Comparison of ENCODE assay signal across 21 cellular contexts in the genomic region with DNA sequence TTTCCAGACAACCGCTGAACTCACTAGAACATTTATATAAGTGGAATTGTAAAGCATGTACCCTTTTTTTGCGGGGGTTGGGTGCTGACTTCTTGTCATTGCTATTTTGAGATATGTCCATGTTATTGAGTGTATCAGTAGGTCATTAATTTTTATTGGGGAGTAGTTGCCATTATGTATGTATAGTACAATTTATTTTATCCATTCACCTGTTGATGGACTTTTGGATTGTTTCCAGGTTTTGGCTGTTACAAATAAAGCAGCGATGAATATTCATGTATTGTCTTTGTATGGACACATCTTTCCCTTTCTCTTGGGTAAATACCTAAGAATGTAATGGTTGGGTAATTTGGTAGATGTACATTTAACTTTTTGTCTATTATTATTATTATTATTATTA.
"Had no signal": no experiment of that assay in that cellular context is flagged by ENCODE, and none has a peak within 500 bp of the region (broad histone marks: within the 10 kb centered on the region; RNA-seq: fewer than 3 reads in every experiment).

No MANE protein-coding gene starts in this region.

- FAIRE-seq: colon, kidney had no signal

- H3K9me3 ChIP-seq: esophagus squamous epithelium, left ventricle myocardium inferior, lower lobe of right lung, ovary, tibial artery, upper lobe of left lung, uterus had no signal

- H3K27ac ChIP-seq: esophagus squamous epithelium, left ventricle myocardium inferior, lower lobe of right lung, ovary, tibial artery, upper lobe of left lung, uterus had no signal

- H3K4me3 Mint-ChIP-seq: dendritic cell treated with granulocyte-macrophage colony-stimulating factor and Interleukin-4, amounts not matched to agents 40 ng/mL and 50 ng/mL, for 4 days; memory B cell; mesothelial cell of epicardium; stimulated activated effector memory CD8-positive, alpha-beta T cell treated with anti-CD3 and anti-CD28 coated beads, Interleukin-12 subunit alpha, Interleukin-12 subunit beta, amount 100 ng/mL, for 72 hours; stimulated activated naive CD8-positive, alpha-beta T cell treated with anti-CD3 and anti-CD28 coated beads, Interleukin-15, Interleukin-2, amounts not matched to agents 100 ng/mL and 50 ng/mL, for 24 hours had no signal

- ATAC-seq: effector memory CD8-positive, alpha-beta T cell; left cardiac atrium; lower lobe of right lung; right cardiac atrium; stimulated activated effector memory CD8-positive, alpha-beta T cell treated with anti-CD3 and anti-CD28 coated beads, Interleukin-12 subunit alpha, Interleukin-12 subunit beta, amount 100 ng/mL, for 72 hours had no signal

- H3K27ac Mint-ChIP-seq: dendritic cell treated with granulocyte-macrophage colony-stimulating factor and Interleukin-4, amounts not matched to agents 40 ng/mL and 50 ng/mL, for 4 days; memory B cell; mesothelial cell of epicardium had no signal

- H3K27me3 Mint-ChIP-seq: dendritic cell treated with granulocyte-macrophage colony-stimulating factor and Interleukin-4, amounts not matched to agents 40 ng/mL and 50 ng/mL, for 4 days; effector memory CD8-positive, alpha-beta T cell; memory B cell; stimulated activated naive CD8-positive, alpha-beta T cell treated with anti-CD3 and anti-CD28 coated beads, Interleukin-15, Interleukin-2, amounts not matched to agents 100 ng/mL and 50 ng/mL, for 24 hours had no signal

- H3K4me1 ChIP-seq: uterus had no signal

- DNase-seq: effector memory CD8-positive, alpha-beta T cell; esophagus squamous epithelium; foreskin fibroblast; kidney; left cardiac atrium; left ventricle myocardium inferior; lower lobe of right lung; nucleus accumbens; ovary; right cardiac atrium; stimulated activated CD4-positive, alpha-beta T cell treated with anti-CD3 and anti-CD28 coated beads, Interleukin-4, amount 100 ng/mL, for 1 hour; stimulated activated CD8-positive, alpha-beta memory T cell treated with anti-CD3 and anti-CD28 coated beads, Interleukin-4, amount 100 ng/mL, for 48 hours; tibial artery; upper lobe of left lung; uterus had no signal

- H3K9me3 Mint-ChIP-seq: dendritic cell treated with granulocyte-macrophage colony-stimulating factor and Interleukin-4, amounts not matched to agents 40 ng/mL and 50 ng/mL, for 4 days; effector memory CD8-positive, alpha-beta T cell; stimulated activated naive CD8-positive, alpha-beta T cell treated with anti-CD3 and anti-CD28 coated beads, Interleukin-15, Interleukin-2, amounts not matched to agents 100 ng/mL and 50 ng/mL, for 24 hours had no signal

- H3K27me3 ChIP-seq: esophagus squamous epithelium, ovary, tibial artery, upper lobe of left lung, uterus had no signal

- H3K4me3 ChIP-seq: esophagus squamous epithelium, left ventricle myocardium inferior, lower lobe of right lung, ovary, tibial artery, upper lobe of left lung, uterus had no signal

- H3K36me3 ChIP-seq: esophagus squamous epithelium, left ventricle myocardium inferior, ovary, tibial artery, uterus had no signal
